1 cellular context compared by ENCODE assay signal in genomic region chr2:96321230-96322103, GRCh38.
TF ChIP-seq lines count a peak whose summit lies in the region.

No MANE protein-coding gene starts in this region.

TF ChIP-seq in HepG2, 621 proteins besides CTCF, POLR2A, EP300 and RAD21 (continued from another document and continues in another):
- TF ChIP-seq, protein P1, sequence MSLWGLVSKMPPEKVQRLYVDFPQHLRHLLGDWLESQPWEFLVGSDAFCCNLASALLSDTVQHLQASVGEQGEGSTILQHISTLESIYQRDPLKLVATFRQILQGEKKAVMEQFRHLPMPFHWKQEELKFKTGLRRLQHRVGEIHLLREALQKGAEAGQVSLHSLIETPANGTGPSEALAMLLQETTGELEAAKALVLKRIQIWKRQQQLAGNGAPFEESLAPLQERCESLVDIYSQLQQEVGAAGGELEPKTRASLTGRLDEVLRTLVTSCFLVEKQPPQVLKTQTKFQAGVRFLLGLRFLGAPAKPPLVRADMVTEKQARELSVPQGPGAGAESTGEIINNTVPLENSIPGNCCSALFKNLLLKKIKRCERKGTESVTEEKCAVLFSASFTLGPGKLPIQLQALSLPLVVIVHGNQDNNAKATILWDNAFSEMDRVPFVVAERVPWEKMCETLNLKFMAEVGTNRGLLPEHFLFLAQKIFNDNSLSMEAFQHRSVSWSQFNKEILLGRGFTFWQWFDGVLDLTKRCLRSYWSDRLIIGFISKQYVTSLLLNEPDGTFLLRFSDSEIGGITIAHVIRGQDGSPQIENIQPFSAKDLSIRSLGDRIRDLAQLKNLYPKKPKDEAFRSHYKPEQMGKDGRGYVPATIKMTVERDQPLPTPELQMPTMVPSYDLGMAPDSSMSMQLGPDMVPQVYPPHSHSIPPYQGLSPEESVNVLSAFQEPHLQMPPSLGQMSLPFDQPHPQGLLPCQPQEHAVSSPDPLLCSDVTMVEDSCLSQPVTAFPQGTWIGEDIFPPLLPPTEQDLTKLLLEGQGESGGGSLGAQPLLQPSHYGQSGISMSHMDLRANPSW (CRISPR knock-in tag; IDR thresholded peaks at IDR 0.05; ENCODE audit: borderline replicate concordance) = no peak
- no peak for TF ChIP-seq ZNF101 (CRISPR knock-in tag; IDR thresholded peaks at IDR 0.05; ENCODE audit: borderline replicate concordance, low read depth)
- TF ChIP-seq MXD3 (CRISPR knock-in tag; IDR thresholded peaks at IDR 0.05) = peak; percentile 8; the same call in 1 of the 2 replicates
- 0 out of 2 replicates have a peak, but pooled peaks have one; percentile 26 for TF ChIP-seq ZNF296 (CRISPR knock-in tag; conservative IDR thresholded peaks at IDR 0.05)
- TF ChIP-seq MXD1 (CRISPR knock-in tag; IDR thresholded peaks at IDR 0.05) = peak; percentile 70; the same call in 1 of the 2 replicates
- TF ChIP-seq, protein P2, sequence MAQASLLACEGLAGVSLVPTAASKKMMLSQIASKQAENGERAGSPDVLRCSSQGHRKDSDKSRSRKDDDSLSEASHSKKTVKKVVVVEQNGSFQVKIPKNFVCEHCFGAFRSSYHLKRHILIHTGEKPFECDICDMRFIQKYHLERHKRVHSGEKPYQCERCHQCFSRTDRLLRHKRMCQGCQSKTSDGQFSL (CRISPR knock-in tag; IDR thresholded peaks at IDR 0.05) = 0 out of 2 replicates have a peak, but pooled peaks have one; percentile 23
- no peak for TF ChIP-seq ZKSCAN1 (IDR thresholded peaks at IDR 0.05; ENCODE audit: low read length)
- TF ChIP-seq, protein P3, sequence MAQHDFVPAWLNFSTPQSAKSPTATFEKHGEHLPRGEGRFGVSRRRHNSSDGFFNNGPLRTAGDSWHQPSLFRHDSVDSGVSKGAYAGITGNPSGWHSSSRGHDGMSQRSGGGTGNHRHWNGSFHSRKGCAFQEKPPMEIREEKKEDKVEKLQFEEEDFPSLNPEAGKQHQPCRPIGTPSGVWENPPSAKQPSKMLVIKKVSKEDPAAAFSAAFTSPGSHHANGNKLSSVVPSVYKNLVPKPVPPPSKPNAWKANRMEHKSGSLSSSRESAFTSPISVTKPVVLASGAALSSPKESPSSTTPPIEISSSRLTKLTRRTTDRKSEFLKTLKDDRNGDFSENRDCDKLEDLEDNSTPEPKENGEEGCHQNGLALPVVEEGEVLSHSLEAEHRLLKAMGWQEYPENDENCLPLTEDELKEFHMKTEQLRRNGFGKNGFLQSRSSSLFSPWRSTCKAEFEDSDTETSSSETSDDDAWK (CRISPR knock-in tag; IDR thresholded peaks at IDR 0.05) = no peak
- peak; percentile 24; the same call in 1 of the 2 replicates for TF ChIP-seq NFKB2 (CRISPR knock-in tag; IDR thresholded peaks at IDR 0.05; ENCODE audit: borderline replicate concordance)
- 0 out of 2 replicates have a peak, but pooled peaks have one; percentile 21 for TF ChIP-seq ZNF746 (CRISPR knock-in tag; IDR thresholded peaks at IDR 0.05)
- TF ChIP-seq HMG20B (CRISPR knock-in tag; conservative IDR thresholded peaks at IDR 0.05) = 0 out of 2 replicates have a peak, but pooled peaks have one; percentile 21
- no peak for TF ChIP-seq ZHX2 (IDR thresholded peaks at IDR 0.05; ENCODE audit: low read depth)
- TF ChIP-seq ZHX2 (CRISPR knock-in tag; IDR thresholded peaks at IDR 0.05; ENCODE audit: borderline replicate concordance) = no peak
- TF ChIP-seq, protein P4, sequence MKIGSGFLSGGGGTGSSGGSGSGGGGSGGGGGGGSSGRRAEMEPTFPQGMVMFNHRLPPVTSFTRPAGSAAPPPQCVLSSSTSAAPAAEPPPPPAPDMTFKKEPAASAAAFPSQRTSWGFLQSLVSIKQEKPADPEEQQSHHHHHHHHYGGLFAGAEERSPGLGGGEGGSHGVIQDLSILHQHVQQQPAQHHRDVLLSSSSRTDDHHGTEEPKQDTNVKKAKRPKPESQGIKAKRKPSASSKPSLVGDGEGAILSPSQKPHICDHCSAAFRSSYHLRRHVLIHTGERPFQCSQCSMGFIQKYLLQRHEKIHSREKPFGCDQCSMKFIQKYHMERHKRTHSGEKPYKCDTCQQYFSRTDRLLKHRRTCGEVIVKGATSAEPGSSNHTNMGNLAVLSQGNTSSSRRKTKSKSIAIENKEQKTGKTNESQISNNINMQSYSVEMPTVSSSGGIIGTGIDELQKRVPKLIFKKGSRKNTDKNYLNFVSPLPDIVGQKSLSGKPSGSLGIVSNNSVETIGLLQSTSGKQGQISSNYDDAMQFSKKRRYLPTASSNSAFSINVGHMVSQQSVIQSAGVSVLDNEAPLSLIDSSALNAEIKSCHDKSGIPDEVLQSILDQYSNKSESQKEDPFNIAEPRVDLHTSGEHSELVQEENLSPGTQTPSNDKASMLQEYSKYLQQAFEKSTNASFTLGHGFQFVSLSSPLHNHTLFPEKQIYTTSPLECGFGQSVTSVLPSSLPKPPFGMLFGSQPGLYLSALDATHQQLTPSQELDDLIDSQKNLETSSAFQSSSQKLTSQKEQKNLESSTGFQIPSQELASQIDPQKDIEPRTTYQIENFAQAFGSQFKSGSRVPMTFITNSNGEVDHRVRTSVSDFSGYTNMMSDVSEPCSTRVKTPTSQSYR (CRISPR knock-in tag; IDR thresholded peaks at IDR 0.05; ENCODE audit: borderline replicate concordance) = peak; percentile 82
- no peak for TF ChIP-seq SNAPC5 (CRISPR knock-in tag; IDR thresholded peaks at IDR 0.05; ENCODE audit: borderline replicate concordance)
- TF ChIP-seq ZNF547 (CRISPR knock-in tag; IDR thresholded peaks at IDR 0.05) = peak; percentile 70
- TF ChIP-seq FOSL1 (CRISPR knock-in tag; IDR thresholded peaks at IDR 0.05; ENCODE audit: borderline replicate concordance) = no peak
- TF ChIP-seq KAT7 (CRISPR knock-in tag; IDR thresholded peaks at IDR 0.05; ENCODE audit: borderline replicate concordance) = 0 out of 2 replicates have a peak, but pooled peaks have one; percentile 22
- peak; percentile 15; the same call in 1 of the 2 replicates for TF ChIP-seq ZNF788 (CRISPR knock-in tag; IDR thresholded peaks at IDR 0.05; ENCODE audit: borderline replicate concordance)
- TF ChIP-seq, protein P5, sequence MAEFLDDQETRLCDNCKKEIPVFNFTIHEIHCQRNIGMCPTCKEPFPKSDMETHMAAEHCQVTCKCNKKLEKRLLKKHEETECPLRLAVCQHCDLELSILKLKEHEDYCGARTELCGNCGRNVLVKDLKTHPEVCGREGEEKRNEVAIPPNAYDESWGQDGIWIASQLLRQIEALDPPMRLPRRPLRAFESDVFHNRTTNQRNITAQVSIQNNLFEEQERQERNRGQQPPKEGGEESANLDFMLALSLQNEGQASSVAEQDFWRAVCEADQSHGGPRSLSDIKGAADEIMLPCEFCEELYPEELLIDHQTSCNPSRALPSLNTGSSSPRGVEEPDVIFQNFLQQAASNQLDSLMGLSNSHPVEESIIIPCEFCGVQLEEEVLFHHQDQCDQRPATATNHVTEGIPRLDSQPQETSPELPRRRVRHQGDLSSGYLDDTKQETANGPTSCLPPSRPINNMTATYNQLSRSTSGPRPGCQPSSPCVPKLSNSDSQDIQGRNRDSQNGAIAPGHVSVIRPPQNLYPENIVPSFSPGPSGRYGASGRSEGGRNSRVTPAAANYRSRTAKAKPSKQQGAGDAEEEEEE (CRISPR knock-in tag; IDR thresholded peaks at IDR 0.05; ENCODE audit: borderline replicate concordance) = no peak
- no peak for TF ChIP-seq ZFP1 (CRISPR knock-in tag; IDR thresholded peaks at IDR 0.05)
- peak; percentile 38; the same call in 1 of the 2 replicates for TF ChIP-seq ZNF441 (CRISPR knock-in tag; IDR thresholded peaks at IDR 0.05; ENCODE audit: borderline replicate concordance)
- TF ChIP-seq ZNF577 (CRISPR knock-in tag; IDR thresholded peaks at IDR 0.05; ENCODE audit: borderline replicate concordance, low read depth) = no peak
- TF ChIP-seq ZFP62 (CRISPR knock-in tag; IDR thresholded peaks at IDR 0.05) = no peak
- peak; percentile 30; the same call in 1 of the 2 replicates for TF ChIP-seq ZNF563 (CRISPR knock-in tag; IDR thresholded peaks at IDR 0.05)
- TF ChIP-seq, protein P6, sequence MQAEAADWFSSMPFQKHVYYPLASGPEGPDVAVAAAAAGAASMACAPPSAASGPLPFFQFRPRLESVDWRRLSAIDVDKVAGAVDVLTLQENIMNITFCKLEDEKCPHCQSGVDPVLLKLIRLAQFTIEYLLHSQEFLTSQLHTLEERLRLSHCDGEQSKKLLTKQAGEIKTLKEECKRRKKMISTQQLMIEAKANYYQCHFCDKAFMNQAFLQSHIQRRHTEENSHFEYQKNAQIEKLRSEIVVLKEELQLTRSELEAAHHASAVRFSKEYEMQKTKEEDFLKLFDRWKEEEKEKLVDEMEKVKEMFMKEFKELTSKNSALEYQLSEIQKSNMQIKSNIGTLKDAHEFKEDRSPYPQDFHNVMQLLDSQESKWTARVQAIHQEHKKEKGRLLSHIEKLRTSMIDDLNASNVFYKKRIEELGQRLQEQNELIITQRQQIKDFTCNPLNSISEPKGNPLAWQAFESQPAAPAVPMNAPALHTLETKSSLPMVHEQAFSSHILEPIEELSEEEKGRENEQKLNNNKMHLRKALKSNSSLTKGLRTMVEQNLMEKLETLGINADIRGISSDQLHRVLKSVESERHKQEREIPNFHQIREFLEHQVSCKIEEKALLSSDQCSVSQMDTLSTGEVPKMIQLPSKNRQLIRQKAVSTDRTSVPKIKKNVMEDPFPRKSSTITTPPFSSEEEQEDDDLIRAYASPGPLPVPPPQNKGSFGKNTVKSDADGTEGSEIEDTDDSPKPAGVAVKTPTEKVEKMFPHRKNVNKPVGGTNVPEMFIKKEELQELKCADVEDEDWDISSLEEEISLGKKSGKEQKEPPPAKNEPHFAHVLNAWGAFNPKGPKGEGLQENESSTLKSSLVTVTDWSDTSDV (CRISPR knock-in tag; IDR thresholded peaks at IDR 0.05) = no peak
- TF ChIP-seq, protein P7, sequence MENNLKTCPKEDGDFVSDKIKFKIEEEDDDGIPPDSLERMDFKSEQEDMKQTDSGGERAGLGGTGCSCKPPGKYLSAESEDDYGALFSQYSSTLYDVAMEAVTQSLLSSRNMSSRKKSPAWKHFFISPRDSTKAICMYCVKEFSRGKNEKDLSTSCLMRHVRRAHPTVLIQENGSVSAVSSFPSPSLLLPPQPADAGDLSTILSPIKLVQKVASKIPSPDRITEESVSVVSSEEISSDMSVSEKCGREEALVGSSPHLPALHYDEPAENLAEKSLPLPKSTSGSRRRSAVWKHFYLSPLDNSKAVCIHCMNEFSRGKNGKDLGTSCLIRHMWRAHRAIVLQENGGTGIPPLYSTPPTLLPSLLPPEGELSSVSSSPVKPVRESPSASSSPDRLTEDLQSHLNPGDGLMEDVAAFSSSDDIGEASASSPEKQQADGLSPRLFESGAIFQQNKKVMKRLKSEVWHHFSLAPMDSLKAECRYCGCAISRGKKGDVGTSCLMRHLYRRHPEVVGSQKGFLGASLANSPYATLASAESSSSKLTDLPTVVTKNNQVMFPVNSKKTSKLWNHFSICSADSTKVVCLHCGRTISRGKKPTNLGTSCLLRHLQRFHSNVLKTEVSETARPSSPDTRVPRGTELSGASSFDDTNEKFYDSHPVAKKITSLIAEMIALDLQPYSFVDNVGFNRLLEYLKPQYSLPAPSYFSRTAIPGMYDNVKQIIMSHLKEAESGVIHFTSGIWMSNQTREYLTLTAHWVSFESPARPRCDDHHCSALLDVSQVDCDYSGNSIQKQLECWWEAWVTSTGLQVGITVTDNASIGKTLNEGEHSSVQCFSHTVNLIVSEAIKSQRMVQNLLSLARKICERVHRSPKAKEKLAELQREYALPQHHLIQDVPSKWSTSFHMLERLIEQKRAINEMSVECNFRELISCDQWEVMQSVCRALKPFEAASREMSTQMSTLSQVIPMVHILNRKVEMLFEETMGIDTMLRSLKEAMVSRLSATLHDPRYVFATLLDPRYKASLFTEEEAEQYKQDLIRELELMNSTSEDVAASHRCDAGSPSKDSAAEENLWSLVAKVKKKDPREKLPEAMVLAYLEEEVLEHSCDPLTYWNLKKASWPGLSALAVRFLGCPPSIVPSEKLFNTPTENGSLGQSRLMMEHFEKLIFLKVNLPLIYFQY (CRISPR knock-in tag; IDR thresholded peaks at IDR 0.05; ENCODE audit: borderline replicate concordance) = peak; percentile 33; the same call in 1 of the 2 replicates
